ENCODE assay signal across 1 cellular context in genomic region chr1:156096640-156097391, GRCh38.
TF ChIP-seq lines count a peak whose summit lies in the region.

No MANE protein-coding gene starts in this region.

TF ChIP-seq in HCT116, 20 proteins besides CTCF, POLR2A, EP300 and RAD21 (continued from another document):
- no peak for TF ChIP-seq REST (IDR thresholded peaks at IDR 0.05; ENCODE audit: low read depth)
